ENCODE assay signal across 8 cellular contexts in genomic region chr2:8684885-8685696, GRCh38. TPM values are rescaled to one million over a fixed set of nuclear protein-coding genes. Genes with fewer than 3 reads are reported as not detected.
DNase-seq lines count a peak whose midpoint lies in the region; ATAC-seq and TF ChIP-seq lines count a peak whose summit lies in the region.

No MANE protein-coding gene starts in this region.

- CTCF ChIA-PET in OCI-LY7 (lab: Charles Lee; ENCODE audit: unreplicated experiment), result no interaction called here
- CTCF ChIA-PET in activated naive CD4-positive, alpha-beta T cell treated with anti-CD3 and anti-CD28 coated beads for 36 hours (lab: Charles Lee), result interaction anchor here (1.1 kb wide), 1 partner anchor 1257 kb away, joined by 3 read pairs; no protein-coding TSS in a partner anchor

- peaks cover 10% of the 10 kb centered on the region for H3K4me1 Mint-ChIP-seq in activated naive CD4-positive, alpha-beta T cell treated with anti-CD3 and anti-CD28 coated beads for 36 hours (ENCODE audit: low read depth)

- no peak for TF ChIP-seq POLR2A in ovary (IDR thresholded peaks at IDR 0.05)

- peaks cover 23% of the 10 kb centered on the region for H3K36me3 Mint-ChIP-seq in activated naive CD4-positive, alpha-beta T cell treated with anti-CD3 and anti-CD28 coated beads for 36 hours (ENCODE audit: low read depth)

- peaks cover 40% of the 10 kb centered on the region for H3K79me2 ChIP-seq in OCI-LY7 (ENCODE audit: insufficient read depth, low read depth, low read length)

- H4K20me1 ChIP-seq in OCI-LY7 (ENCODE audit: insufficient read depth, low read length), result peaks cover 17% of the 10 kb centered on the region

- H3K27ac ChIP-seq in OCI-LY7 (ENCODE audit: low read depth, low read length, poor library complexity, severe bottlenecking) (peak overlapping the region; percentile 91), ovary (peak overlapping the region; percentile 68 to 83)

- peak; percentile 94 for DNase-seq in DMS53 (lab: John Stamatoyannopoulos, UW)
- peak; percentile 70 for DNase-seq in OCI-LY7 (ENCODE audit: low spot score)
- peak; percentile 58 for DNase-seq in activated naive CD4-positive, alpha-beta T cell treated with anti-CD3 and anti-CD28 coated beads for 36 hours
- peak; percentile 71 for DNase-seq in Right ventricle myocardium superior
- peak; percentile 65 to 76 (median 72) for DNase-seq in ovary

- H3K9me3 ChIP-seq in OCI-LY7 (ENCODE audit: low read length), result 0 out of 2 replicates have a peak, but pooled peaks cover 6% of the 10 kb centered on the region
- H3K9me3 ChIP-seq in ovary, result no peaks in the 10 kb centered on the region

- no peak for TF ChIP-seq EP300 in ovary (IDR thresholded peaks at IDR 0.05)

- peak overlapping the region; percentile 82 for H3K4me3 Mint-ChIP-seq in activated naive CD4-positive, alpha-beta T cell treated with anti-CD3 and anti-CD28 coated beads for 36 hours

- H3K27me3 Mint-ChIP-seq in activated naive CD4-positive, alpha-beta T cell treated with anti-CD3 and anti-CD28 coated beads for 36 hours (ENCODE audit: low read depth), result no peaks in the 10 kb centered on the region

- H3K36me3 ChIP-seq in OCI-LY7 (ENCODE audit: insufficient read depth, low read length) (peaks cover 29% of the 10 kb centered on the region), ovary (no peaks in the 10 kb centered on the region)

- POLR2A ChIA-PET in OCI-LY7 (lab: Charles Lee), result interaction anchor here (0.6 to 1.8 kb wide), 13 partner anchors 32 to 1117 kb away, joined by 3 to 17 read pairs (median 3); no protein-coding TSS in a partner anchor

- intact Hi-C loops in OCI-LY7 (cut with micrococcal nuclease; ENCODE audit: unreplicated experiment) (loop anchor here (1.0 to 10.0 kb wide), 11 partner anchors 160 to 1588 kb away; no protein-coding TSS in a partner anchor), Right ventricle myocardium superior (cut with DNase I) (loop anchor here (2.0 to 10.0 kb wide), 5 partner anchors 210 to 1480 kb away; no protein-coding TSS in a partner anchor), ovary (cut with DNase I) (loop anchor here (2.0 to 10.0 kb wide), 10 partner anchors 148 to 1588 kb away; no protein-coding TSS in a partner anchor)
- intact Hi-C loops in activated naive CD4-positive, alpha-beta T cell treated with anti-CD3 and anti-CD28 coated beads for 36 hours (cut with micrococcal nuclease), result loop anchor here (1.0 to 5.0 kb wide), 15 partner anchors 530 to 1848 kb away; partner anchors contain the start of genes CPSF3, ITGB1BP1 and RRM2

- H3K4me2 ChIP-seq in OCI-LY7 (ENCODE audit: low read length), result peak overlapping the region; percentile 93

- H2AFZ ChIP-seq in OCI-LY7 (ENCODE audit: low read length), result no peak overlapping the region

- H3K9me3 Mint-ChIP-seq in activated naive CD4-positive, alpha-beta T cell treated with anti-CD3 and anti-CD28 coated beads for 36 hours, result no peaks in the 10 kb centered on the region

- H3K9me2 ChIP-seq in OCI-LY7 (ENCODE audit: insufficient read depth, low read length), result no peaks in the 10 kb centered on the region

- ATAC-seq in HG03139 (IDR thresholded peaks at IDR 0.05; ENCODE audit: unreplicated experiment), result peak; percentile 1
- peak; percentile 0 for ATAC-seq in Right ventricle myocardium superior (ENCODE audit: poor library complexity)
- ATAC-seq in HG03097 (IDR thresholded peaks at IDR 0.05; ENCODE audit: low FRiP score, unreplicated experiment), result no peak
- no peak for ATAC-seq in HG02973 (IDR thresholded peaks at IDR 0.05; ENCODE audit: unreplicated experiment)

- H3K27ac Mint-ChIP-seq in activated naive CD4-positive, alpha-beta T cell treated with anti-CD3 and anti-CD28 coated beads for 36 hours, result peak overlapping the region; percentile 88

- H3K4me3 ChIP-seq in OCI-LY7 (ENCODE audit: low read depth, low read length, poor library complexity, severe bottlenecking) (peak overlapping the region; percentile 97), ovary (peak overlapping the region; percentile 73)

- peaks cover 17% of the 10 kb centered on the region for H3K4me1 ChIP-seq in OCI-LY7 (ENCODE audit: insufficient read depth, low read length, poor library complexity, severe bottlenecking)
- H3K4me1 ChIP-seq in ovary (ENCODE audit: insufficient read depth), result no peaks in the 10 kb centered on the region

- WGBS in ovary, 3 donors, result 1 to 2% (median 1%) methylated on average over 48 to 87 of the region's 87 CpGs

- no TSS peak for BruUV-seq in OCI-LY7 (replicated peaks; lab: Mats Ljungman, UMichigan)

- TF ChIP-seq CTCF in OCI-LY7 (conservative IDR thresholded peaks at IDR 0.05; ENCODE audit: low read length) (no peak), ovary (IDR thresholded peaks at IDR 0.05) (no peak)

- H3K27me3 ChIP-seq in ovary, result no peaks in the 10 kb centered on the region

RNA-seq across cellular contexts. Expression of gene ID2, which starts 3.2 kb away (rescaled TPM):
- total RNA-seq in OCI-LY7 (2014; rRNA removed; shearing (Covaris generic)), result 439 and 498 TPM in 2 replicates
- total RNA-seq in OCI-LY7 (2022), result 69.8 and 79.3 TPM in 2 replicates
- 10 to 100 TPM; 73.9 to 81.9 TPM for total RNA-seq in activated naive CD4-positive, alpha-beta T cell treated with anti-CD3 and anti-CD28 coated beads for 36 hours
- total RNA-seq in Right ventricle myocardium superior, result 25.5 TPM
- total RNA-seq in ovary, result 100 to 1,000 TPM in 5 of 7 donors, 10 to 100 TPM in 2; 68.5 to 897 (median 168) TPM
- 100 to 1,000 TPM; 111 to 315 TPM for polyA plus RNA-seq in ovary

Comparison
In these comparisons a context has a peak if more than half of its experiments do, and no peak if none do; other contexts are left out.
1. ATAC-seq: peak in HG03139 (single experiment) and Right ventricle myocardium superior (single experiment); none in HG03097 (single experiment) and HG02973 (single experiment).
2. Peak in every context shown above with its lines, with median percentiles within 50 percentile points of each other: DNase-seq.